ENCODE assay signal across 22 cellular contexts in the genomic region with DNA sequence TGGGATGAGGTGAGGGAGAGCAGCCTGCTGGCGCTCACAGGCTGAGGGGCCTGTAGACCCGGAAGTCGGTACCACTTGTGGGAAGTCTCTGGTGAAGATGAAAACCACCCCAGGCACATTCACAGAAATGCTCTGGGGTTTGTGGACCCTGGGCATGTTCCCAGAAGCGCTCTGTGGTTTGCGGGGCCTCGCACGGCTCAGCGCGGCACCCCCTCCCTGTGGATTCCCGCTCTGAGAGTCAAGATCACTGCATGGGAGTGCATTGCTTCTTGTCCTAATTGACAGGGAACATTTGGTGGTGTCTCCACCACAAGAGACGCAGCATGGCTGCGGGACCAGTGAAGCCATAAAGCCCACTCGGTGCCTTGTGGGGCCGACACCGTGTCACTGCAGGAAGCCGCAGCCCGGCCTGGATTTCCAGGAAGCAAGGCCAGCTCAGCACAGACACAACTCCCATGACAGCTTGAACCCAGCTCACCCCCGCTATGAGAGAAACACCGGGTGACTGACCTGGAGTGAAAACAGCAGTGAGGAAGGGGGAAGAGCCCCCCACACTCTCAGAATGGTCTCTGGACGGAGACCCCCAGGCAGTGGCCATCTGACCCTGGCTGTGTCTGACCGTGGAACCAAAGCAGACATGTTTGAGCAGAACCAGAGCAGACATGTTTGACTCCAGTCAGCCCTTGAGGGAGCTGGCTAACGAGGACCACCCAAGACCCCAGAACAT.
DNase-seq lines count a peak whose midpoint lies in the region; ATAC-seq and TF ChIP-seq lines count a peak whose summit lies in the region.
"Had no signal": no experiment of that assay in that cellular context is flagged by ENCODE, and none has a peak within 500 bp of the region (broad histone marks: within the 10 kb centered on the region; RNA-seq: fewer than 3 reads in every experiment).

No MANE protein-coding gene starts in this region.

- H3K27ac ChIP-seq in BLaER1 treated with 17β-estradiol and CSF1 and Interleukin-3, amounts not matched to agents 10 nM and 100 nM: peak overlapping the region; percentile 9 to 70 (median 34); a peak in 19 of 22 replicates
- peak overlapping the region in 3 of 4 donors; percentile 64 to 74 (median 74) for H3K27ac ChIP-seq in esophagus muscularis mucosa (replicated peaks in 1 of 4)
- peak overlapping the region; percentile 90 for H3K27ac ChIP-seq in rectal smooth muscle tissue (ENCODE audit: low read depth, low read length)
- H3K27ac ChIP-seq: breast epithelium, SJSA1 had no signal

- H3K9me3 ChIP-seq in BLaER1 treated with 17β-estradiol and CSF1 and Interleukin-3, amounts not matched to agents 10 nM and 100 nM (replicated peaks in 1 of 11): peaks cover 0 to 2% (median under 1%) of the 10 kb centered on the region in 11 experiments; a peak in 3 of 22 replicates
- no peaks in the 10 kb centered on the region for H3K9me3 ChIP-seq in esophagus muscularis mucosa
- H3K9me3 ChIP-seq: breast epithelium, Caco-2, SJSA1 had no signal

- no peaks in the 10 kb centered on the region for H3K36me3 ChIP-seq in BLaER1 treated with 17β-estradiol and CSF1 and Interleukin-3, amounts not matched to agents 10 nM and 100 nM
- H3K36me3 ChIP-seq in esophagus muscularis mucosa (no peaks in the 10 kb centered on the region), rectal smooth muscle tissue (ENCODE audit: control insufficient read depth, insufficient read depth, low read length) (no peaks in the 10 kb centered on the region)
- H3K36me3 ChIP-seq: breast epithelium, SJSA1 had no signal

- H3K4me2 ChIP-seq in BLaER1 treated with 17β-estradiol and CSF1 and Interleukin-3, amounts not matched to agents 10 nM and 100 nM: peak overlapping the region; percentile 68 to 92 (median 84)

- TF ChIP-seq EP300 in esophagus muscularis mucosa (IDR thresholded peaks at IDR 0.05): no peak

- no peak for TF ChIP-seq POLR2A in esophagus muscularis mucosa (IDR thresholded peaks at IDR 0.05; ENCODE audit: low read depth)

- no peaks in the 10 kb centered on the region for H4K20me1 ChIP-seq in BLaER1 treated with 17β-estradiol and CSF1 and Interleukin-3, amounts not matched to agents 10 nM and 100 nM

- peaks cover 0 to 15% (median 0%) of the 10 kb centered on the region in 11 experiments; a peak in 2 of 22 replicates for H3K27me3 ChIP-seq in BLaER1 treated with 17β-estradiol and CSF1 and Interleukin-3, amounts not matched to agents 10 nM and 100 nM
- H3K27me3 ChIP-seq in esophagus muscularis mucosa (no peaks in the 10 kb centered on the region), rectal smooth muscle tissue (ENCODE audit: control insufficient read depth, insufficient read depth, low read length) (no peaks in the 10 kb centered on the region)
- H3K27me3 ChIP-seq: breast epithelium, SJSA1 had no signal

- no peak for TF ChIP-seq CTCF in esophagus muscularis mucosa (IDR thresholded peaks at IDR 0.05)

- H3K9ac ChIP-seq in BLaER1 treated with 17β-estradiol and CSF1 and Interleukin-3, amounts not matched to agents 10 nM and 100 nM: peak overlapping the region in 8 of 11 experiments; percentile 12 to 59 (median 41); a peak in 14 of 22 replicates
- H3K9ac ChIP-seq in rectal smooth muscle tissue (ENCODE audit: low read length): no peak overlapping the region

- intact Hi-C loops in esophagus muscularis mucosa (cut with DNase I): no loop called here

- WGBS in esophagus muscularis mucosa: 90% methylated on average over 22 of the region's 22 CpGs

- H3K4me1 ChIP-seq in BLaER1 treated with 17β-estradiol and CSF1 and Interleukin-3, amounts not matched to agents 10 nM and 100 nM: peaks cover 52 to 59% (median 57%) of the 10 kb centered on the region in 10 experiments
- H3K4me1 ChIP-seq in esophagus muscularis mucosa (peaks cover 7 to 22% (median 21%) of the 10 kb centered on the region in 4 donors), rectal smooth muscle tissue (ENCODE audit: control insufficient read depth, insufficient read depth, low read length) (peaks cover 9% of the 10 kb centered on the region)
- H3K4me1 ChIP-seq: breast epithelium had no signal

- DNase-seq in M059J (ENCODE audit: low read depth) (peak; percentile 9), esophagus muscularis mucosa (ENCODE audit: extremely low spot score) (no peak), NCI-H1694 treated with DMSO at 0.1 percent for 48 hours (lab: John Stamatoyannopoulos, UW) (no peak), activated T-cell treated with anti-CD3 and anti-CD28 coated beads for 4 hours (no peak)
- DNase-seq: activated B cell treated with CpG ODN at 0.5 μM for 24 hours; activated CD4-positive, alpha-beta T cell treated with anti-CD3 and anti-CD28 coated beads, Interleukin-2, amount 50 U/mL, for 1 hour; activated naive CD4-positive, alpha-beta T cell treated with anti-CD3 and anti-CD28 coated beads, Interleukin-2, amount 50 U/mL, for 16 hours; activated T-cell treated with anti-CD3 and anti-CD28 coated beads, Interleukin-2, amount 50 U/mL, for 72 hours; hippocampal formation; NCI-H146; NCI-H2107; NCI-H82; stimulated activated CD4-positive, alpha-beta T cell treated with anti-CD3 and anti-CD28 coated beads, Interleukin-4, amount 100 ng/mL, for 4 hours; substantia nigra; T-cell had no signal

- peak overlapping the region in 1 of 10 experiments; percentile 40; a peak in 1 of 20 replicates for H3K4me3 ChIP-seq in BLaER1 treated with 17β-estradiol and CSF1 and Interleukin-3, amounts not matched to agents 10 nM and 100 nM
- H3K4me3 ChIP-seq in esophagus muscularis mucosa (no peak overlapping the region), rectal smooth muscle tissue (ENCODE audit: low read length) (no peak overlapping the region)
- H3K4me3 ChIP-seq: breast epithelium, lung, SJSA1 had no signal

- ATAC-seq in GM21619 (IDR thresholded peaks at IDR 0.05; ENCODE audit: unreplicated experiment): no peak
- ATAC-seq: activated T-cell treated with anti-CD3 and anti-CD28 coated beads, Interleukin-2, amount 50 U/mL, for 72 hours; T-cell had no signal

Comparison
In these comparisons a context has a peak if more than half of its experiments do, and no peak if none do; other contexts are left out.
1. H3K27ac ChIP-seq: peak in every context shown above with its lines; median percentile 90 in rectal smooth muscle tissue; 74 in esophagus muscularis mucosa; 34 in BLaER1 treated with 17β-estradiol and CSF1 and Interleukin-3, amounts not matched to agents 10 nM and 100 nM.